ENCODE assay signal across 24 cellular contexts in the genomic region with DNA sequence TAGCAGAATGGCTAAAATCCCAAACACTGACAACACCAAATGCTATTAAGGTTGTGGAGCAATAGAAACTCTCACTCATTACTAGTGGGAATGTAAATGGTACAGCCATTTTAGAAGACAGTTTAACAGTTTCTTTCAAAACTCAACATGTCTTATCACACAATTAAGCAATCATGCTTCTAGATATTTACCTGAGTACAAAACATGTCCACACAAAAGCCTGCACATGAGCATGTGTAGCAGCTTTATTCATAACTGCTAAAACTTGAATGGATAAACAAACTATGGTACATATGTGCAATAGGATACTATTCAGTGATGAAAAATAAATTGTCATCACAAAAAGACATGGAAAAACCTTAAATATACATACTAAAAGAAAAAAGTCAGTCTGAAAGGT.
"Had no signal": no experiment of that assay in that cellular context is flagged by ENCODE, and none has a peak within 500 bp of the region (broad histone marks: within the 10 kb centered on the region; RNA-seq: fewer than 3 reads in every experiment).

No MANE protein-coding gene starts in this region.

- H3K4me3 ChIP-seq: colonic mucosa, esophagus muscularis mucosa, gastrocnemius medialis, heart right ventricle, left lung, lower lobe of right lung, mucosa of descending colon had no signal

- DNase-seq: colonic mucosa; cortex of kidney; effector CD8-positive, alpha-beta T cell; effector memory CD8-positive, alpha-beta T cell; endodermal cell; foreskin fibroblast; foreskin melanocyte; gastrocnemius medialis; glutamatergic neuron; head of caudate nucleus; heart right ventricle; hippocampal formation; left cardiac atrium; left lung; left ventricle myocardium superior; lower lobe of right lung; mesenchymal stem cell; mucosa of descending colon; naive B cell; naive thymus-derived CD8-positive, alpha-beta T cell had no signal

- FAIRE-seq: endometrium, islet of Langerhans, keratinocyte had no signal

- ATAC-seq: effector memory CD8-positive, alpha-beta T cell; gastrocnemius medialis; heart right ventricle; left cardiac atrium; left lung; left ventricle myocardium superior; lower lobe of right lung; mucosa of descending colon; naive thymus-derived CD8-positive, alpha-beta T cell had no signal
